8 cellular contexts compared by ENCODE assay signal in the genomic region with DNA sequence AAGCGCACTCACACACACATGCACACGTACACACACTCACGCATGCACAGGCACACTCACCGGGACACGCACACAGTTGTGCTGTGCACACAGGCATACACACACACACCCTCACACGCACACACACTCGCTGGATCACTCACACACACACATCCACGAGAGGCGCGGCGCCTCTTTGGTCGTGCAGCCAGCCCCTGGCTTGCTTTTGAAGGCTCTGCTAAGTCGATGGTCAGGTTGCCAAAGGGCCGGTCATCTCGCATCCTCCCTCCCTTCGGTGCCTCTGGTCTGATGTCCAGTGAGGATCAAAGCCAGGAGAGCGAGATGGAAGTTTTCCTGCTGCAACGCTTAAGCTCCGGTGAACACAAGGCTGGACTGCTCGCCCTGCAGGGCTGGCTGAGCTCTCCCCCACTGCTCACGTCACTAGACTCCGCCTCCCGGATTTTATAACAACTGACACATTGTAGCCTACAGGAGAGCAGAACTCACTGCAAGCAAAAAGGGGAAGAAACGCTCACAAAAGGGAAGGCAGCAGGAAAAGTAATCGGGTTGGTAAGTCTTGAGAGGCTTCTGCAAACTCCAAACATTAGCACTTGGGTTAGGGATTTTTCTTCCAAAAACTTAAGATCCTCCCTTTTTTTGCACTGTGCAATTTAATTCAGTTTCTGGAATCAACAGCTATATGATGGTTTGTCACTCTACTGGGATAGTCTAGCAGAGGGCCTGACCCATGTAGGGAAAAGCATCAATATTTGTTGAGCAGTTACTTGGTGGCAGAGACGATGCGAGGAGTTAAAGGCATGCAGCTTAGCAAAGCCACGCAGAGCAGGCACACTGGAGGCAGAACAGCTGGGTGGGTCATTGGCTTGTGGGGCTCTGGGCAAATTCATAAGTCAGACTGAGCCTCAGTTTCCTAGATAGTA. TPM values are rescaled to one million over a fixed set of nuclear protein-coding genes. Genes with fewer than 3 reads are reported as not detected.
DNase-seq lines count a peak whose midpoint lies in the region; ATAC-seq and TF ChIP-seq lines count a peak whose summit lies in the region.

TSS of gene SRGAP3 (minus strand) at position 374 of the 920 bp plus-strand sequence. CDS start 695 bp downstream, outside the sequence.

- DNase-seq in CD8-positive, alpha-beta memory T cell = peak; percentile 35 to 79 (median 67)
- peak; percentile 83 for DNase-seq in GM20000 (ENCODE audit: low spot score)
- DNase-seq in HS-5 (ENCODE audit: low read depth) = peak; percentile 49
- DNase-seq in NOMO-1 treated with DMSO at 0.1 percent for 48 hours (lab: John Stamatoyannopoulos, UW; ENCODE audit: unreplicated experiment) = peak; percentile 97
- DNase-seq in activated CD8-positive, alpha-beta memory T cell treated with anti-CD3 and anti-CD28 coated beads, Interleukin-2, amount 10 ng/mL, durations not matched to agents 7 days and 5 days = peak; percentile 90
- DNase-seq in endothelial cell (ENCODE audit: low spot score) = peak; percentile 77
- peak; percentile 61 to 87 for DNase-seq in mesothelial cell of epicardium (ENCODE audit: low spot score in 2 of 2, unreplicated experiment in 2 of 2)
- DNase-seq in stimulated activated CD8-positive, alpha-beta memory T cell treated with anti-CD3 and anti-CD28 coated beads, Interleukin-15, amount 100 ng/mL, for 4 hours (ENCODE audit: low read depth in 2 of 2) = peak; percentile 17 to 55

- H3K27ac Mint-ChIP-seq in CD8-positive, alpha-beta memory T cell = peak within 1 kb of the TSS in 7 of 8 donors; percentile 14 to 84 (median 53)
- H3K27ac Mint-ChIP-seq in activated CD8-positive, alpha-beta memory T cell treated with anti-CD3 and anti-CD28 coated beads, Interleukin-2, amount 10 ng/mL, durations not matched to agents 7 days and 5 days = no peak within 1 kb of the TSS
- H3K27ac Mint-ChIP-seq in endothelial cell (ENCODE audit: unreplicated experiment) = no peak within 1 kb of the TSS
- peak within 1 kb of the TSS; percentile 82 for H3K27ac Mint-ChIP-seq in mesothelial cell of epicardium

- H3K9me3 ChIP-seq in CD8-positive, alpha-beta memory T cell (ENCODE audit: low read length) = no peaks in the 10 kb centered on the region

- peaks cover 0 to 35% of the 10 kb centered on the region in 2 donors for H3K27me3 Mint-ChIP-seq in CD8-positive, alpha-beta memory T cell
- peaks cover 44% of the 10 kb centered on the region for H3K27me3 Mint-ChIP-seq in activated CD8-positive, alpha-beta memory T cell treated with anti-CD3 and anti-CD28 coated beads, Interleukin-2, amount 10 ng/mL, durations not matched to agents 7 days and 5 days
- peaks cover 2% of the 10 kb centered on the region for H3K27me3 Mint-ChIP-seq in endothelial cell (ENCODE audit: unreplicated experiment)
- H3K27me3 Mint-ChIP-seq in mesothelial cell of epicardium (ENCODE audit: low read depth) = no peaks in the 10 kb centered on the region

- CTCF ChIA-PET in CD8-positive, alpha-beta memory T cell (lab: Charles Lee) = interaction anchor here (0.8 to 1.5 kb wide), 2 partner anchors 18 to 53 kb away, joined by 3 to 6 read pairs; no protein-coding TSS in a partner anchor
- CTCF ChIA-PET in activated CD8-positive, alpha-beta memory T cell treated with anti-CD3 and anti-CD28 coated beads, Interleukin-2, amount 10 ng/mL, durations not matched to agents 7 days and 5 days (lab: Charles Lee) = interaction anchor here (0.7 to 2.3 kb wide), 13 partner anchors 8 to 280 kb away, joined by 3 to 14 read pairs (median 4); no protein-coding TSS in a partner anchor

- H3K4me3 ChIP-seq in CD8-positive, alpha-beta memory T cell (ENCODE audit: low read length) = peak within 1 kb of the TSS; percentile 83

- no peaks in the 10 kb centered on the region for H3K9me3 Mint-ChIP-seq in CD8-positive, alpha-beta memory T cell
- no peaks in the 10 kb centered on the region for H3K9me3 Mint-ChIP-seq in activated CD8-positive, alpha-beta memory T cell treated with anti-CD3 and anti-CD28 coated beads, Interleukin-2, amount 10 ng/mL, durations not matched to agents 7 days and 5 days (ENCODE audit: low read depth)
- H3K9me3 Mint-ChIP-seq in endothelial cell (ENCODE audit: unreplicated experiment) (no peaks in the 10 kb centered on the region), mesothelial cell of epicardium (no peaks in the 10 kb centered on the region)

- POLR2A ChIA-PET in CD8-positive, alpha-beta memory T cell (lab: Charles Lee) = no interaction called here

- ATAC-seq in activated CD8-positive, alpha-beta memory T cell treated with anti-CD3 and anti-CD28 coated beads, Interleukin-2, amount 10 ng/mL, durations not matched to agents 7 days and 5 days = peak; percentile 100

- H3K4me3 Mint-ChIP-seq in CD8-positive, alpha-beta memory T cell = peak within 1 kb of the TSS; percentile 83 to 93 (median 89)
- peak within 1 kb of the TSS; percentile 73 for H3K4me3 Mint-ChIP-seq in activated CD8-positive, alpha-beta memory T cell treated with anti-CD3 and anti-CD28 coated beads, Interleukin-2, amount 10 ng/mL, durations not matched to agents 7 days and 5 days
- H3K4me3 Mint-ChIP-seq in endothelial cell (ENCODE audit: unreplicated experiment) (peak within 1 kb of the TSS; percentile 86), mesothelial cell of epicardium (peak within 1 kb of the TSS; percentile 88)

- H3K4me1 ChIP-seq in CD8-positive, alpha-beta memory T cell (ENCODE audit: insufficient read depth, low read length) = peaks cover 9% of the 10 kb centered on the region

- H3K27ac ChIP-seq in CD8-positive, alpha-beta memory T cell (ENCODE audit: low read depth, low read length) = no peak within 1 kb of the TSS

- H3K27me3 ChIP-seq in CD8-positive, alpha-beta memory T cell (ENCODE audit: insufficient read depth, low read length, poor library complexity, severe bottlenecking) = no peaks in the 10 kb centered on the region

- H3K36me3 Mint-ChIP-seq in CD8-positive, alpha-beta memory T cell = no peaks in the 10 kb centered on the region
- H3K36me3 Mint-ChIP-seq in activated CD8-positive, alpha-beta memory T cell treated with anti-CD3 and anti-CD28 coated beads, Interleukin-2, amount 10 ng/mL, durations not matched to agents 7 days and 5 days = no peaks in the 10 kb centered on the region
- H3K36me3 Mint-ChIP-seq in endothelial cell (ENCODE audit: low read depth, unreplicated experiment) (no peaks in the 10 kb centered on the region), mesothelial cell of epicardium (no peaks in the 10 kb centered on the region)

- peaks cover 14 to 22% (median 21%) of the 10 kb centered on the region in 3 donors for H3K4me1 Mint-ChIP-seq in CD8-positive, alpha-beta memory T cell
- peaks cover 21% of the 10 kb centered on the region for H3K4me1 Mint-ChIP-seq in activated CD8-positive, alpha-beta memory T cell treated with anti-CD3 and anti-CD28 coated beads, Interleukin-2, amount 10 ng/mL, durations not matched to agents 7 days and 5 days
- H3K4me1 Mint-ChIP-seq in endothelial cell (ENCODE audit: unreplicated experiment) (peaks cover 6% of the 10 kb centered on the region), mesothelial cell of epicardium (peaks cover 74% of the 10 kb centered on the region)

- TF ChIP-seq CTCF in GM20000 (IDR thresholded peaks at IDR 0.05; ENCODE audit: extremely low read depth, missing control alignments) (no peak), endothelial cell (IDR thresholded peaks at IDR 0.05; ENCODE audit: unreplicated experiment) (no peak), mesothelial cell of epicardium (IDR thresholded peaks at IDR 0.05; ENCODE audit: unreplicated experiment) (peak; percentile 27)

- no peaks in the 10 kb centered on the region for H3K36me3 ChIP-seq in CD8-positive, alpha-beta memory T cell (ENCODE audit: insufficient read depth, low read length)

RNA-seq across cellular contexts. Expression of gene SRGAP3, which starts in this region (rescaled TPM):
- 1 to 10 TPM in 1 of 2 experiments, under 1 TPM in 1; 0.84 to 1.1 TPM for total RNA-seq in CD8-positive, alpha-beta memory T cell
- 2.1 TPM for polyA plus RNA-seq in CD8-positive, alpha-beta memory T cell
- total RNA-seq in activated CD8-positive, alpha-beta memory T cell treated with anti-CD3 and anti-CD28 coated beads, Interleukin-2, amount 10 ng/mL, durations not matched to agents 7 days and 5 days = 1 to 10 TPM; 2.8 to 3.2 TPM
- total RNA-seq in endothelial cell (ENCODE audit: unreplicated experiment) (12.0 TPM), mesothelial cell of epicardium (61.3 to 68.6 TPM (median 65.6 TPM) in 3 replicates)

Comparison
In these comparisons a context has a peak if more than half of its experiments do, and no peak if none do; other contexts are left out.
1. DNase-seq: peak in every context shown above with its lines; median percentile 97 in NOMO-1 treated with DMSO at 0.1 percent for 48 hours; 90 in activated CD8-positive, alpha-beta memory T cell treated with anti-CD3 and anti-CD28 coated beads, Interleukin-2, amount 10 ng/mL, durations not matched to agents 7 days and 5 days; 83 in GM20000; 77 in endothelial cell; 74 in mesothelial cell of epicardium; 67 in CD8-positive, alpha-beta memory T cell; 49 in HS-5; 36 in stimulated activated CD8-positive, alpha-beta memory T cell treated with anti-CD3 and anti-CD28 coated beads, Interleukin-15, amount 100 ng/mL, for 4 hours.
2. H3K27ac Mint-ChIP-seq: peak in CD8-positive, alpha-beta memory T cell (7 of 8) and mesothelial cell of epicardium (single experiment); none in activated CD8-positive, alpha-beta memory T cell treated with anti-CD3 and anti-CD28 coated beads, Interleukin-2, amount 10 ng/mL, durations not matched to agents 7 days and 5 days (single experiment) and endothelial cell (single experiment).
3. Peak in every context shown above with its lines, with median percentiles within 50 percentile points of each other: H3K4me3 Mint-ChIP-seq.